11 cellular contexts compared by ENCODE assay signal in the genomic region with DNA sequence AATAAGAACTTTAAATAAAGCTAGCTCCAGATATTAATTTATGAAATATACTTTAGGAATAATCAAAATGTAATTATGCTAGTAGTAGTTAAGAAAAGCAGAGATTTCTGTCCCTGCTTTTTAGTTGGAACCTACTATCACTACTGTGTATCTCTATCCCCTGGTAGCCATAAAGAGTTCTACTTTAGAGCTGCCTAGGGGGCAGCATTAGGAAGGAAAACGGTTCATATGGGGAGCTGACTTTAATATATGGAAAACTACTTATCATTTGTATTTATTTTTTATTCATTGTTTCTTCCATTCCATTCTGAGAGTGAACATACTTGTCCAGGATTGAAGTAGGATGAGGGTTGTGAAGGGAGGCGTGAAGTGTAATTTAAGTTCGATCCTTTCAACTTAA. TPM values are rescaled to one million over a fixed set of nuclear protein-coding genes. Genes with fewer than 3 reads are reported as not detected.
DNase-seq lines count a peak whose midpoint lies in the region; ATAC-seq and TF ChIP-seq lines count a peak whose summit lies in the region.
"Had no signal": no experiment of that assay in that cellular context is flagged by ENCODE, and none has a peak within 500 bp of the region (broad histone marks: within the 10 kb centered on the region; RNA-seq: fewer than 3 reads in every experiment).

No MANE protein-coding gene starts in this region.

- H3K9me3 ChIP-seq in BE2C (no peaks in the 10 kb centered on the region), Loucy (ENCODE audit: insufficient read depth, low read depth, low read length) (no peaks in the 10 kb centered on the region), mesenchymal stem cell (ENCODE audit: control insufficient read depth, low read length) (no peaks in the 10 kb centered on the region)

- no peak for ATAC-seq in HG03175 (IDR thresholded peaks at IDR 0.05; ENCODE audit: unreplicated experiment)
- no peak for ATAC-seq in activated CD4-positive, CD25-positive, alpha-beta regulatory T cell treated with anti-CD3 and anti-CD28 coated beads, Interleukin-2, amount 50 U/mL, for 24 hours

- no peaks in the 10 kb centered on the region for H4K20me1 ChIP-seq in Loucy (ENCODE audit: insufficient read depth, low read length, poor library complexity, severe bottlenecking)

- H3K4me1 ChIP-seq in BE2C (no peaks in the 10 kb centered on the region; the same call in none of the 2 replicates), Loucy (ENCODE audit: insufficient read depth, low read length, poor library complexity, severe bottlenecking) (no peaks in the 10 kb centered on the region), mesenchymal stem cell (ENCODE audit: control insufficient read depth, insufficient read depth, low read depth, low read length) (no peaks in the 10 kb centered on the region)

- H3K27me3 ChIP-seq in BE2C (no peaks in the 10 kb centered on the region), Loucy (ENCODE audit: insufficient read depth, low read length, poor library complexity, severe bottlenecking) (no peaks in the 10 kb centered on the region), mesenchymal stem cell (ENCODE audit: control insufficient read depth in 1 of 2, insufficient read depth in 1 of 2, low read length in 2 of 2) (no peaks in the 10 kb centered on the region)

- H3K4me2 ChIP-seq in Loucy (ENCODE audit: low read depth, low read length, poor library complexity, severe bottlenecking) (no peak overlapping the region), mesenchymal stem cell (ENCODE audit: low read length, poor library complexity, severe bottlenecking) (no peak overlapping the region)

- H2BK5ac ChIP-seq in mesenchymal stem cell (ENCODE audit: low read depth, low read length, poor library complexity, severe bottlenecking), result no peak overlapping the region

- no peaks in the 10 kb centered on the region for H3K79me1 ChIP-seq in mesenchymal stem cell (replicated peaks; ENCODE audit: low read length, poor library complexity, severe bottlenecking)

- H2BK15ac ChIP-seq in mesenchymal stem cell (ENCODE audit: low read depth, poor library complexity, severe bottlenecking), result no peak overlapping the region

- no peak overlapping the region for H3K9ac ChIP-seq in Loucy (ENCODE audit: low read depth, low read length, poor library complexity, severe bottlenecking)
- H3K9ac ChIP-seq in mesenchymal stem cell (ENCODE audit: low read length), result peak overlapping the region; percentile 41

- H2BK120ac ChIP-seq in mesenchymal stem cell (ENCODE audit: low read depth, low read length), result no peak overlapping the region

- no peak overlapping the region for H4K8ac ChIP-seq in mesenchymal stem cell (ENCODE audit: low read length)

- H3K9me2 ChIP-seq in Loucy (replicated peaks; ENCODE audit: low read depth, low read length), result no peaks in the 10 kb centered on the region

- TF ChIP-seq CTCF in BE2C (IDR thresholded peaks at IDR 0.05; ENCODE audit: low read depth, low read length) (peak; percentile 64), Loucy (conservative IDR thresholded peaks at IDR 0.05; ENCODE audit: low read length) (peak; percentile 53)

- H3K4ac ChIP-seq in mesenchymal stem cell (ENCODE audit: low read depth in 1 of 2, low read length in 2 of 2), result no peak overlapping the region

- no peak overlapping the region for H3K27ac ChIP-seq in mesenchymal stem cell (ENCODE audit: low read length, poor library complexity, severe bottlenecking)

- WGBS in mesenchymal stem cell, result no CpG with 5 or more reads among the region's 3 CpGs

- no peak overlapping the region for H3K14ac ChIP-seq in mesenchymal stem cell (ENCODE audit: low read length in 2 of 2)

- no peak overlapping the region for H2BK12ac ChIP-seq in mesenchymal stem cell (ENCODE audit: low read length in 2 of 2)

- H3K36me3 ChIP-seq in BE2C (no peaks in the 10 kb centered on the region), Loucy (ENCODE audit: insufficient read depth, low read length) (peaks cover 14% of the 10 kb centered on the region; the same call in 1 of the 2 replicates), mesenchymal stem cell (ENCODE audit: control insufficient read depth in 1 of 2, insufficient read depth in 2 of 2, low read depth in 1 of 2, low read length in 2 of 2) (peaks cover 10 to 87% of the 10 kb centered on the region in 2 experiments)

- DNase-seq in BE2C, result peak; percentile 14
- DNase-seq in cerebellar cortex (ENCODE audit: low spot score), result peak; percentile 20
- DNase-seq in mesenchymal stem cell, result no peak
- DNase-seq in stimulated activated naive CD4-positive, alpha-beta T cell (lab: John Stamatoyannopoulos, UW), result no peak
- no peak for DNase-seq in dedifferentiated amniotic fluid mesenchymal stem cell (ENCODE audit: extremely low spot score)
- DNase-seq: KBM-7, nephron progenitor cell, T-helper 2 cell had no signal

- no peak overlapping the region for H3K18ac ChIP-seq in mesenchymal stem cell (ENCODE audit: low read depth in 1 of 2, low read length in 2 of 2)

- no peak overlapping the region for H3K23ac ChIP-seq in mesenchymal stem cell (ENCODE audit: low read length in 2 of 2)

- no peaks in the 10 kb centered on the region for H3K79me2 ChIP-seq in Loucy (ENCODE audit: insufficient read depth, low read length)

- H2AFZ ChIP-seq in Loucy (ENCODE audit: low read length), result no peak overlapping the region
- H2AFZ ChIP-seq in mesenchymal stem cell (ENCODE audit: low read depth, low read length), result no peak overlapping the region

- no peaks in the 10 kb centered on the region for H3F3A ChIP-seq in Loucy (ENCODE audit: low read depth)

- no peak overlapping the region for H4K91ac ChIP-seq in mesenchymal stem cell (ENCODE audit: low read length)

- no peak overlapping the region for H3K4me3 ChIP-seq in BE2C (ENCODE audit: low read depth, low read length)
- H3K4me3 ChIP-seq in Loucy (ENCODE audit: low read length, poor library complexity, severe bottlenecking), result no peak overlapping the region
- H3K4me3 ChIP-seq in mesenchymal stem cell (ENCODE audit: insufficient read depth in 1 of 2, low read depth in 1 of 2, low read length in 2 of 2), result no peak overlapping the region

- H2AK5ac ChIP-seq in mesenchymal stem cell (ENCODE audit: low read length, severe bottlenecking), result no peak overlapping the region

RNA-seq across cellular contexts. Expression of a gene that starts 40.9 kb away (rescaled TPM):
- polyA plus RNA-seq in BE2C (2012; ENCODE audit: insufficient read depth, insufficient read length, low read depth), result 1.7 TPM
- polyA plus RNA-seq in mesenchymal stem cell (2013, experiment 1 of 2), result 7.9 TPM
- 8.5 TPM for polyA plus RNA-seq in mesenchymal stem cell (2013, experiment 2 of 2)

Comparison
In these comparisons a context has a peak if more than half of its experiments do, and no peak if none do; other contexts are left out.
1. DNase-seq: peak in BE2C (single experiment) and cerebellar cortex (single experiment); none in mesenchymal stem cell (single experiment), stimulated activated naive CD4-positive, alpha-beta T cell (0 of 6) and dedifferentiated amniotic fluid mesenchymal stem cell (single experiment).